Comparison of ENCODE assay signal across 9 cellular contexts in the genomic region with DNA sequence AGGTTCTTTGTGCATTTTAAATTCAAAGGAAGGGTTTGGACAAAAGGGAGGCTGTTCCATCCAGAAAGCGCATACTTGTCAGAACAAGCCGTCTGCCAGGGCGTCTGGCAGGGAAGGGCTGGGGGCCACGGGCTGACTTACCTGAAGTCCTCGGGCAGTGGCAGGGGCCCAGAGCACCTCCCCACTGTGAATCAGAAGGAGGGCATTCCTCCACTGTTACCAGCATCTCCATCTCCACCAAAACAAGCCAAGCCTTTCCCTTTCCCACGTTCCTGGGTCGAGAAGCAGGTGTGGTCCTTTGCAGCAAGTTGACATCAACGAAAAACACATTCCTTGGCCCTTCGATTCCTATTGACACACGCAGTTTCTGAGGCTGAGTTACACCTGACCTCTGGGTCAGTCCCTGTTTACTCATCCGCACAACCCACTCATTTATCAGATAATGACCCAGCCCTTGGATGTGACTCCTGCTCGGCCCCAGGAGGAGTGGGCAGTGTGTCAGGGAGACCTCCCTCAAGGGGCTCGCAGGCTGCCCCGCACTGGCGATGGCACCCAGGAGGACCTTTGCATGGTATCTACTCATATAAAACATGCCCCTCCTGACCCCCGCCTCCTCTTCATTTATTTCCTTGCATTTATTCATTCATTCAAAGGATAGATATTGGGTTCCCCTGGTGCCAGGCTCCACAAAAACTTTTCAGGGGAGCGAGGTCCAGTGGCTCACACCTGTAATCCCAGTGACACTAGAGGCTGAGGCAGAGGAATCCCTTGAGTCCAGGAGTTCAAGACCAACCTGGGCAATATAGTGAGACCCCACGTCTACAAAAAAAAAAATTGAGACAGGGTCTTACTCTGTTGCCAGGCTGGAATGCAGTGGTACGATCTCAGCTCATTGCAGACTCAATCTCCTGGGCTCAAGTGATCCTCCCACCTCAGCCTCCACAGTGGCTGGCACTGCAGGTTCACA.
DNase-seq lines count a peak whose midpoint lies in the region; ATAC-seq, FAIRE-seq and TF ChIP-seq lines count a peak whose summit lies in the region.
"Had no signal": no experiment of that assay in that cellular context is flagged by ENCODE, and none has a peak within 500 bp of the region (broad histone marks: within the 10 kb centered on the region; RNA-seq: fewer than 3 reads in every experiment).

No MANE protein-coding gene starts in this region.

- H3K79me2 ChIP-seq in PC-3 (ENCODE audit: low read length), result peaks cover 4% of the 10 kb centered on the region; the same call in 1 of the 2 replicates

- no peak overlapping the region for H2AFZ ChIP-seq in PC-3 (ENCODE audit: low read length)

- POLR2A ChIA-PET in PC-3 (lab: Charles Lee; ENCODE audit: unreplicated experiment), result interaction anchor here (0.6 to 1.6 kb wide), 4 partner anchors 57 to 616 kb away, joined by 3 to 9 read pairs (median 6); no protein-coding TSS in a partner anchor

- peaks cover 57% of the 10 kb centered on the region for H3K4me1 ChIP-seq in PC-3 (ENCODE audit: insufficient read depth, low read length)
- peaks cover 19 to 48% (median 40%) of the 10 kb centered on the region in 3 donors for H3K4me1 ChIP-seq in pancreas

- H4K20me1 ChIP-seq in PC-3 (ENCODE audit: low read length), result no peaks in the 10 kb centered on the region

- peak overlapping the region; percentile 78 for H3K4me2 ChIP-seq in PC-3 (ENCODE audit: low read length)

- H3K4me3 ChIP-seq in PC-3 (ENCODE audit: low read length), result peak overlapping the region; percentile 47; the same call in 1 of the 2 replicates
- no peak overlapping the region for H3K4me3 ChIP-seq in pancreas

- no peaks in the 10 kb centered on the region for H3K36me3 ChIP-seq in PC-3 (ENCODE audit: low read depth, low read length)
- H3K36me3 ChIP-seq in pancreas, result no peaks in the 10 kb centered on the region

- H3K27me3 ChIP-seq in PC-3 (ENCODE audit: low read length), result no peaks in the 10 kb centered on the region
- H3K27me3 ChIP-seq in pancreas, result no peaks in the 10 kb centered on the region

- no peaks in the 10 kb centered on the region for H3K9me2 ChIP-seq in PC-3 (replicated peaks; ENCODE audit: low read length)

- H3F3A ChIP-seq in PC-3 (ENCODE audit: low read length, unreplicated experiment), result no peaks in the 10 kb centered on the region

- H3K9ac ChIP-seq in PC-3 (ENCODE audit: low read length), result peak overlapping the region; percentile 97

- H3K27ac ChIP-seq in PC-3 (ENCODE audit: low read length) (peak overlapping the region; percentile 100), pancreas (peak overlapping the region; percentile 18 to 90 (median 62))

- TF ChIP-seq CTCF in PC-3 (conservative IDR thresholded peaks at IDR 0.05; ENCODE audit: low read depth, low read length), result no peak
- no peak for TF ChIP-seq CTCF in pancreas (IDR thresholded peaks at IDR 0.05)

- H3K9me3 ChIP-seq in PC-3 (ENCODE audit: low read length) (no peaks in the 10 kb centered on the region), pancreas (no peaks in the 10 kb centered on the region)

- 58% methylated on average over 19 of the region's 19 CpGs for WGBS in pancreas, 2 donors

- intact Hi-C loops in PC-3 (cut with micrococcal nuclease) (no loop called here), pancreas (cut with DNase I) (loop anchor here in 2 of 3 donors (5.0 to 10.0 kb wide), 2 partner anchors 84 to 96 kb away; no protein-coding TSS in a partner anchor)

- peak; percentile 40 for ATAC-seq in PC-3
- peak; percentile 90 for ATAC-seq in esophagus mucosa
- peak in 2 of 4 donors; percentile 3 to 5 for ATAC-seq in pancreas
- no peak for ATAC-seq in GM21526 (IDR thresholded peaks at IDR 0.05; ENCODE audit: low FRiP score, unreplicated experiment)

- peak; percentile 43 for DNase-seq in AG20443 (ENCODE audit: low spot score)
- DNase-seq in PC-3, result peak; percentile 87
- peak in 1 of 6 donors; percentile 53 for DNase-seq in pancreas
- DNase-seq in central memory CD4-positive, alpha-beta T cell, result no peak
- no peak for DNase-seq in activated effector memory CD4-positive, alpha-beta T cell treated with Interleukin-2 at 50 U/mL for 16 hours
- DNase-seq in activated CD4-positive, CD25-positive, alpha-beta regulatory T cell treated with anti-CD3 and anti-CD28 coated beads, Interleukin-2, amount 50 U/mL, for 72 hours, result no peak
- DNase-seq: effector CD4-positive, alpha-beta T cell had no signal

- BruUV-seq in PC-3 (replicated peaks; lab: Mats Ljungman, UMichigan), result TSS peak; percentile 99

- CTCF ChIA-PET in PC-3 (lab: Charles Lee), result no interaction called here

- no peak for FAIRE-seq in pancreas (lab: Jason Lieb, UNC)

Comparison
In these comparisons a context has a peak if more than half of its experiments do, and no peak if none do; other contexts are left out.
1. DNase-seq: peak in AG20443 (single experiment) and PC-3 (single experiment); none in central memory CD4-positive, alpha-beta T cell (single experiment), activated effector memory CD4-positive, alpha-beta T cell treated with Interleukin-2 at 50 U/mL for 16 hours (single experiment) and activated CD4-positive, CD25-positive, alpha-beta regulatory T cell treated with anti-CD3 and anti-CD28 coated beads, Interleukin-2, amount 50 U/mL, for 72 hours (single experiment).